Comparison of ENCODE assay signal across 8 cellular contexts in the genomic region with DNA sequence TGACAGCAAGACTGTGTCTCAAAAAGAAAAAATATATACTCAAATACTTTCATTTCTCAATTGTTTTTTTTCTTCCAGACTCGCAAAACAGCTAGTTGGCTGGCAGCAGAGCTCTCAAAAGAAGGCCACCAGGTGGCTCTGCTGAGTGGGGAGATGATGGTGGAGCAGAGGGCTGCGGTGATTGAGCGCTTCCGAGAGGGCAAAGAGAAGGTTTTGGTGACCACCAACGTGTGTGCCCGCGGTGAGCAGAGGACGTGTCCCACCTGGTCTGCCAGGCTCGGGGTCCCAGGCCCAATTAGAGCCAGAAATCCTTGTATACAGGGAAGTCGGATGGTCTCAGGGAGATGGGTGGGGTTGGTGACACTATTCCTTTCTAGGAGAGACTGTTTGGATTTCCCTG. TPM values are rescaled to one million over a fixed set of nuclear protein-coding genes. Genes with fewer than 3 reads are reported as not detected.
DNase-seq lines count a peak whose midpoint lies in the region; ATAC-seq, FAIRE-seq and TF ChIP-seq lines count a peak whose summit lies in the region.
"Not testable (repeated sequence)": the region's sequence is repeated elsewhere in the genome, so short reads cannot be mapped to it uniquely, and the experiment has no call there.

No MANE protein-coding gene starts in this region.

- CTCF ChIA-PET in WTC11 (lab: Charles Lee) (interaction anchor here (0.5 to 1.6 kb wide), 15 partner anchors 10 to 401 kb away, joined by 3 to 21 read pairs (median 4); a partner anchor contains a TSS), endothelial cell of umbilical vein (lab: Charles Lee) (interaction anchor here (0.6 to 1.9 kb wide), 27 partner anchors 10 to 401 kb away, joined by 3 to 29 read pairs (median 5); a partner anchor contains a TSS)

- POLR2A ChIA-PET in WTC11 (lab: Charles Lee) = interaction anchor here (0.7 kb wide), 1 partner anchor 10 kb away, joined by 3 read pairs; no protein-coding TSS in a partner anchor
- POLR2A ChIA-PET in endothelial cell of umbilical vein (lab: Charles Lee) = not testable (repeated sequence)

- 43% methylated on average over 10 of the region's 10 CpGs for WGBS in prostate gland
- WGBS in aorta, 2 donors = 29% methylated on average over 10 of the region's 10 CpGs

- not testable (repeated sequence) for H3K9me3 ChIP-seq in endothelial cell of umbilical vein (replicated peaks; ENCODE audit: control insufficient read depth, insufficient read depth, low read length); prostate gland; aorta (ENCODE audit: control insufficient read depth, low read length)

- peaks cover 58% of the 10 kb centered on the region for H3K36me3 Mint-ChIP-seq in WTC11
- peaks cover 36% of the 10 kb centered on the region for H3K36me3 Mint-ChIP-seq in activated naive CD8-positive, alpha-beta T cell treated with anti-CD3 and anti-CD28 coated beads for 36 hours

- not testable (repeated sequence) for H3K27me3 Mint-ChIP-seq in WTC11 (ENCODE audit: low read depth); activated naive CD8-positive, alpha-beta T cell treated with anti-CD3 and anti-CD28 coated beads for 36 hours

- dilution Hi-C loops in endothelial cell of umbilical vein (cut with MboI; ENCODE audit: extremely low pct_ligation_motif_present, low sequenced_read_pairs) = not testable (repeated sequence)

- not testable (repeated sequence) for H3K4me1 Mint-ChIP-seq in WTC11; activated naive CD8-positive, alpha-beta T cell treated with anti-CD3 and anti-CD28 coated beads for 36 hours

- not testable (repeated sequence) for H4K20me1 ChIP-seq in endothelial cell of umbilical vein (replicated peaks; ENCODE audit: control insufficient read depth, extremely low read depth, insufficient read depth, low read length)

- peaks cover 11 to 20% of the 10 kb centered on the region in 2 experiments for H3K36me3 ChIP-seq in endothelial cell of umbilical vein (ENCODE audit: control insufficient read depth in 2 of 2, extremely low read depth in 1 of 2, insufficient read depth in 2 of 2, low read length in 2 of 2)
- H3K36me3 ChIP-seq in kidney epithelial cell (ENCODE audit: control insufficient read depth, insufficient read depth, low read length); aorta (ENCODE audit: control insufficient read depth in 1 of 2, insufficient read depth in 2 of 2, low read length in 1 of 2): not testable (repeated sequence)
- peaks cover 6 to 11% of the 10 kb centered on the region in 2 donors for H3K36me3 ChIP-seq in prostate gland

- not testable (repeated sequence) for H3K79me2 ChIP-seq in endothelial cell of umbilical vein (ENCODE audit: control insufficient read depth, insufficient read depth, low read length)

- H3K27ac Mint-ChIP-seq in WTC11 = not testable (repeated sequence)
- H3K27ac Mint-ChIP-seq in activated naive CD8-positive, alpha-beta T cell treated with anti-CD3 and anti-CD28 coated beads for 36 hours = peak overlapping the region; percentile 51

- H2AFZ ChIP-seq in endothelial cell of umbilical vein (ENCODE audit: low read depth, low read length) = not testable (repeated sequence)

- not testable (repeated sequence) for H3K9me3 Mint-ChIP-seq in WTC11; activated naive CD8-positive, alpha-beta T cell treated with anti-CD3 and anti-CD28 coated beads for 36 hours

- ATAC-seq in WTC11 = peak; percentile 82
- ATAC-seq in aorta (ENCODE audit: low FRiP score) = peak; percentile 61

- not testable (repeated sequence) for TF ChIP-seq POLR2A in endothelial cell of umbilical vein (IDR thresholded peaks at IDR 0.05; ENCODE audit: low read depth, low read length); prostate gland (IDR thresholded peaks at IDR 0.05)

- H3K27me3 ChIP-seq in endothelial cell of umbilical vein (ENCODE audit: control insufficient read depth in 2 of 2, insufficient read depth in 2 of 2, low read length in 2 of 2); kidney epithelial cell (ENCODE audit: control insufficient read depth, insufficient read depth, low read length); prostate gland (replicated peaks; ENCODE audit: insufficient read depth); aorta (ENCODE audit: control insufficient read depth in 1 of 2, insufficient read depth in 2 of 2, low read length in 1 of 2): not testable (repeated sequence)

- not testable (repeated sequence) for H3K4me2 ChIP-seq in endothelial cell of umbilical vein (ENCODE audit: insufficient read depth, low read length)

- not testable (repeated sequence) for H3K9ac ChIP-seq in endothelial cell of umbilical vein (replicated peaks; ENCODE audit: extremely low read depth, insufficient read depth, low read length)

- H3K27ac ChIP-seq in endothelial cell of umbilical vein (ENCODE audit: insufficient read depth, low read depth, low read length); prostate gland; aorta (ENCODE audit: low read depth in 1 of 2, low read length in 2 of 2): not testable (repeated sequence)

- not testable (repeated sequence) for H3K9me1 ChIP-seq in endothelial cell of umbilical vein (replicated peaks; ENCODE audit: control insufficient read depth, extremely low read depth, insufficient read depth, low read length)

- FAIRE-seq in endothelial cell of umbilical vein (lab: Jason Lieb, UNC) = peak; percentile 73

- not testable (repeated sequence) for H3K4me3 ChIP-seq in endothelial cell of umbilical vein (replicated peaks in 1 of 3; ENCODE audit: insufficient read depth in 1 of 3, low read depth in 1 of 3, low read length in 3 of 3); kidney epithelial cell (ENCODE audit: low read depth, low read length); prostate gland; aorta (ENCODE audit: low read length in 2 of 2)

- H3K4me3 Mint-ChIP-seq in WTC11; activated naive CD8-positive, alpha-beta T cell treated with anti-CD3 and anti-CD28 coated beads for 36 hours: not testable (repeated sequence)

- DNase-seq in GM03348 (ENCODE audit: low spot score) (peak; percentile 44), MV-4-11 (lab: John Stamatoyannopoulos, UW) (peak; percentile 10), WTC11 (ENCODE audit: low spot score) (peak; percentile 44), endothelial cell of umbilical vein (ENCODE audit: low read depth, low spot score) (peak; percentile 37)
- DNase-seq in activated naive CD8-positive, alpha-beta T cell treated with anti-CD3 and anti-CD28 coated beads for 36 hours = peak; percentile 35
- not testable (repeated sequence) for DNase-seq in kidney epithelial cell (ENCODE audit: low read depth); prostate gland (ENCODE audit: low spot score); aorta

- not testable (repeated sequence) for BruUV-seq in endothelial cell of umbilical vein (replicated peaks; lab: Mats Ljungman, UMichigan)

- H3K4me1 ChIP-seq in endothelial cell of umbilical vein (ENCODE audit: control insufficient read depth, extremely low read depth, insufficient read depth, low read length); prostate gland (replicated peaks); aorta (ENCODE audit: control insufficient read depth in 1 of 2, insufficient read depth in 2 of 2, low read length in 2 of 2): not testable (repeated sequence)

- TF ChIP-seq CTCF in WTC11 (IDR thresholded peaks at IDR 0.05) = peak; percentile 30; the same call in 1 of the 2 replicates
- TF ChIP-seq CTCF in endothelial cell of umbilical vein (IDR thresholded peaks at IDR 0.05; ENCODE audit: extremely low read depth in 1 of 2, insufficient read depth in 1 of 2, low read depth in 1 of 2, low read length in 2 of 2) = peak; percentile 31 to 59
- peak; percentile 73 for TF ChIP-seq CTCF in kidney epithelial cell (IDR thresholded peaks at IDR 0.05; ENCODE audit: insufficient read depth, low read length, poor library complexity, severe bottlenecking)
- TF ChIP-seq CTCF in prostate gland (IDR thresholded peaks at IDR 0.05) = peak; percentile 15 to 70 (median 58)

- intact Hi-C loops in endothelial cell of umbilical vein (cut with micrococcal nuclease) = loop anchor here (1.0 kb wide), 1 partner anchor 283 kb away; no protein-coding TSS in a partner anchor
- intact Hi-C loops in prostate gland (cut with DNase I) = loop anchor here (5.0 kb wide), 2 partner anchors 152 to 282 kb away; a partner anchor contains a TSS
- intact Hi-C loops in aorta (cut with DNase I) = not testable (repeated sequence)

RNA-seq across cellular contexts. Expression of a gene that starts 23.4 kb away (rescaled TPM):
- total RNA-seq in WTC11 (2021) (42.0 to 47.0 TPM (median 43.7 TPM) in 3 replicates), endothelial cell of umbilical vein (41.3 and 41.6 TPM in 2 replicates), kidney epithelial cell (41.1 and 41.3 TPM in 2 replicates), prostate gland (10 to 100 TPM; 27.7 to 42.8 TPM), aorta (10 to 100 TPM; 32.9 to 36.7 TPM)
- 10 to 100 TPM; 67.4 to 72.1 TPM for total RNA-seq in activated naive CD8-positive, alpha-beta T cell treated with anti-CD3 and anti-CD28 coated beads for 36 hours
- polyA plus RNA-seq in endothelial cell of umbilical vein (21.7 and 26.5 TPM in 2 replicates), aorta (10 to 100 TPM; 12.1 to 31.1 TPM)
- 37.8 and 42.1 TPM in 2 replicates for polyA plus RNA-seq in endothelial cell of umbilical vein (2011; cell fraction: cytosol; rRNA removed)
- polyA plus RNA-seq in endothelial cell of umbilical vein (2011; cell fraction: nucleus; rRNA removed) = 36.4 and 37.2 TPM in 2 replicates
- polyA plus RNA-seq in endothelial cell of umbilical vein (2012) = 36.9 and 42.9 TPM in 2 replicates
- 37.6 and 45.8 TPM in 2 replicates for polyA minus RNA-seq in endothelial cell of umbilical vein
- polyA minus RNA-seq in endothelial cell of umbilical vein (2011; cell fraction: cytosol; rRNA and poly(A)+ RNA removed) = 41.9 TPM
- polyA minus RNA-seq in endothelial cell of umbilical vein (2011; cell fraction: nucleus; rRNA and poly(A)+ RNA removed) = 23.4 and 23.9 TPM in 2 replicates
